Comparison of ENCODE assay signal across 9 cellular contexts in genomic region chr20:840858-841567, GRCh38. TPM values are rescaled to one million over a fixed set of nuclear protein-coding genes. Genes with fewer than 3 reads are reported as not detected.
A peak's percentile ranks its signal among the peaks of the same experiment; 100 is the strongest.
DNase-seq lines count a peak whose midpoint lies in the region; ATAC-seq and TF ChIP-seq lines count a peak whose summit lies in the region.
"Had no signal": no experiment of that assay in that cellular context is flagged by ENCODE, and none has a peak within 500 bp of the region (broad histone marks: within the 10 kb centered on the region; RNA-seq: fewer than 3 reads in every experiment).

No MANE protein-coding gene starts in this region.

- no peak for TF ChIP-seq POLR2A in sigmoid colon (IDR thresholded peaks at IDR 0.05)

- no peak overlapping the region for H3K27ac Mint-ChIP-seq in activated CD4-positive, alpha-beta memory T cell treated with anti-CD3 and anti-CD28 coated beads for 36 hours
- H3K27ac Mint-ChIP-seq in HFFc6 = no peak overlapping the region

- H3K27me3 Mint-ChIP-seq in activated CD4-positive, alpha-beta memory T cell treated with anti-CD3 and anti-CD28 coated beads for 36 hours = no peaks in the 10 kb centered on the region
- H3K27me3 Mint-ChIP-seq in HFFc6 (ENCODE audit: insufficient read depth) = no peaks in the 10 kb centered on the region; the same call in none of the 2 replicates

- peaks cover 52% of the 10 kb centered on the region for H3K4me1 Mint-ChIP-seq in activated CD4-positive, alpha-beta memory T cell treated with anti-CD3 and anti-CD28 coated beads for 36 hours (ENCODE audit: low read depth)
- H3K4me1 Mint-ChIP-seq in HFFc6 (ENCODE audit: low read depth) = peaks cover 24% of the 10 kb centered on the region

- H3K4me3 ChIP-seq in H7 (ENCODE audit: insufficient read depth, low read depth, low read length) (peak overlapping the region; percentile 63), left ventricle myocardium inferior (peak overlapping the region; percentile 62), sigmoid colon (peak overlapping the region in 3 of 4 donors; percentile 21 to 34 (median 27))

- H3K27ac ChIP-seq in left ventricle myocardium inferior (replicated peaks) (no peak overlapping the region), sigmoid colon (no peak overlapping the region)

- H3K36me3 ChIP-seq in H7 (replicated peaks; ENCODE audit: control insufficient read depth, insufficient read depth, low read length) (no peaks in the 10 kb centered on the region), left ventricle myocardium inferior (no peaks in the 10 kb centered on the region), sigmoid colon (no peaks in the 10 kb centered on the region)

- WGBS in sigmoid colon, 2 donors = 7 to 17% methylated on average over 59 of the region's 59 CpGs

- H3K27me3 ChIP-seq in H7 (ENCODE audit: control insufficient read depth, insufficient read depth, low read length) (peaks cover 52% of the 10 kb centered on the region), left ventricle myocardium inferior (ENCODE audit: low read depth) (peaks cover 11% of the 10 kb centered on the region), sigmoid colon (peaks cover 14 to 46% (median 30%) of the 10 kb centered on the region in 3 donors)

- DNase-seq in H7 (peak; percentile 83), left ventricle myocardium inferior (no peak), sigmoid colon (no peak), HFFc6 (no peak)
- peak; percentile 51 for DNase-seq in activated CD4-positive, alpha-beta memory T cell treated with anti-CD3 and anti-CD28 coated beads for 36 hours
- DNase-seq: left cardiac atrium had no signal

- ATAC-seq in GM18517 (IDR thresholded peaks at IDR 0.05; ENCODE audit: unreplicated experiment) (no peak), HG03108 (IDR thresholded peaks at IDR 0.05; ENCODE audit: unreplicated experiment) (no peak), HG03045 (IDR thresholded peaks at IDR 0.05; ENCODE audit: unreplicated experiment) (no peak)

- peaks cover 9% of the 10 kb centered on the region for H3K36me3 Mint-ChIP-seq in activated CD4-positive, alpha-beta memory T cell treated with anti-CD3 and anti-CD28 coated beads for 36 hours
- peaks cover 6% of the 10 kb centered on the region for H3K36me3 Mint-ChIP-seq in HFFc6 (ENCODE audit: low read depth)

- POLR2A ChIA-PET in activated CD4-positive, alpha-beta memory T cell treated with anti-CD3 and anti-CD28 coated beads for 36 hours (lab: Charles Lee) = no interaction called here

- CTCF ChIA-PET in activated CD4-positive, alpha-beta memory T cell treated with anti-CD3 and anti-CD28 coated beads for 36 hours (lab: Charles Lee) = interaction anchor here (1.0 kb wide), 1 partner anchor 22 kb away, joined by 3 read pairs; no protein-coding TSS in a partner anchor

- peaks cover 13% of the 10 kb centered on the region for H3K9me3 ChIP-seq in left ventricle myocardium inferior (replicated peaks)
- no peaks in the 10 kb centered on the region for H3K9me3 ChIP-seq in sigmoid colon

- no peaks in the 10 kb centered on the region for H3K9me3 Mint-ChIP-seq in activated CD4-positive, alpha-beta memory T cell treated with anti-CD3 and anti-CD28 coated beads for 36 hours
- H3K9me3 Mint-ChIP-seq in HFFc6 = no peaks in the 10 kb centered on the region

- peak overlapping the region; percentile 54 for H3K4me3 Mint-ChIP-seq in activated CD4-positive, alpha-beta memory T cell treated with anti-CD3 and anti-CD28 coated beads for 36 hours
- no peak overlapping the region for H3K4me3 Mint-ChIP-seq in HFFc6

- TF ChIP-seq CTCF in left ventricle myocardium inferior (IDR thresholded peaks at IDR 0.05; ENCODE audit: borderline replicate concordance) (no peak), sigmoid colon (IDR thresholded peaks at IDR 0.05) (no peak), HFFc6 (IDR thresholded peaks at IDR 0.05) (no peak)

- H3K4me1 ChIP-seq in left ventricle myocardium inferior = peaks cover 44% of the 10 kb centered on the region
- peaks cover 0 to 24% (median 23%) of the 10 kb centered on the region in 4 donors for H3K4me1 ChIP-seq in sigmoid colon

- TF ChIP-seq EP300 in sigmoid colon (IDR thresholded peaks at IDR 0.05) = no peak

- intact Hi-C loops in activated CD4-positive, alpha-beta memory T cell treated with anti-CD3 and anti-CD28 coated beads for 36 hours (cut with micrococcal nuclease) = no loop called here
- intact Hi-C loops in left ventricle myocardium inferior (cut with micrococcal nuclease) = no loop called here
- intact Hi-C loops in sigmoid colon (cut with DNase I) = no loop called here

RNA-seq across cellular contexts. Expression of gene FAM110A, which starts 7.5 kb away (rescaled TPM):
- 5.5 and 9.9 TPM in 2 replicates for total RNA-seq in H7 (2014; rRNA removed; shearing (Covaris generic))
- 10 to 100 TPM; 18.0 to 20.1 TPM for total RNA-seq in activated CD4-positive, alpha-beta memory T cell treated with anti-CD3 and anti-CD28 coated beads for 36 hours
- 2.0 TPM for total RNA-seq in left ventricle myocardium inferior
- total RNA-seq in sigmoid colon = 1 to 10 TPM in 2 of 4 donors, under 1 TPM in 2; 0.55 to 2.5 (median 1.6) TPM
- 10 to 100 TPM in 1 of 3 donors, 1 to 10 TPM in 2; 3.6 to 10.7 (median 6.7) TPM for polyA plus RNA-seq in sigmoid colon
- total RNA-seq in HFFc6 (2021; fragmentation: NEBNext Ultra II Directional; extraction: Animal tissue kit (Norgen Biotek cat#: 25700)) = 1 to 10 TPM; 3.6 to 6.4 (median 5.3) TPM

Comparison
In these comparisons a context has a peak if more than half of its experiments do, and no peak if none do; other contexts are left out.
1. DNase-seq: peak in H7 (single experiment) and activated CD4-positive, alpha-beta memory T cell treated with anti-CD3 and anti-CD28 coated beads for 36 hours (single experiment); none in left ventricle myocardium inferior (single experiment), sigmoid colon (single experiment) and HFFc6 (single experiment).
2. Peak in every context shown above with its lines, with median percentiles within 50 percentile points of each other: H3K4me3 ChIP-seq.